1 cellular context compared by ENCODE assay signal in the genomic region with DNA sequence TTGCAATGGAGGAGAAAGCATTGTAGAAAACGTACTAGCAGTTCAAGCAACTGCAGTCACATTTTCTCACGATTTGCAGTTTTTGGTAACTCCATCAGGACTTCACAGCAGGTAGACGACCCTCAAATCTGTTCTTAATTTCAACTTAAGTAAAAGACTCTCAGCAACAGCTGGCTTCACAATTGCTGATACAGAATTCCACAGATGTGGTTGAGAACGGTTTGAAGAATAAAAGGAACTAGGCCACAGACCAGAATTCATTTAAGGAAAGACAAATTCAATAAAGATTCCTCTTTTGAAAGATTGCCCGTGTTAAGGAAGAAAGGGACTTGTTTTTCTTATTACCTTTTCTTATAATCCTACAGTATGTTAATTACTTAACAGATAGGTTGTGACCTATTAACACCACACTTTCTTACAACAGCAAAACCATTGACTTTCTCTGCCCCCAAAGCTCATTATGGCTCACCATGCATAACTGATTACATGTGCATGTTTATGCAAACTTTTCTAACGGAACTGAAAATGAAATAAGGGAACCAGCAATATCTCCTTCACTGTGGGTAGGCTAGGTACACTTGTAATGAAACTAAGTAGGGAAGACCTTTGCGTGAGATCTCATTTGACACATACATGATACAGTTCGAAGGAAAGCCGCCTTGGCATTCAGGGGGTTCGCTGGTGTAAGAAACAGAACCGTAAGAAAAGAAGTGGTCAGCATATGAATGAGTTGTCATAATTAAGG.
A peak's percentile ranks its signal among the peaks of the same experiment; 100 is the strongest.
TF ChIP-seq lines count a peak whose summit lies in the region.

No MANE protein-coding gene starts in this region.

TF ChIP-seq in GM12878, 131 proteins besides CTCF, POLR2A, EP300 and RAD21 (continued from another document and continues in another):
- TF ChIP-seq, protein P1, sequence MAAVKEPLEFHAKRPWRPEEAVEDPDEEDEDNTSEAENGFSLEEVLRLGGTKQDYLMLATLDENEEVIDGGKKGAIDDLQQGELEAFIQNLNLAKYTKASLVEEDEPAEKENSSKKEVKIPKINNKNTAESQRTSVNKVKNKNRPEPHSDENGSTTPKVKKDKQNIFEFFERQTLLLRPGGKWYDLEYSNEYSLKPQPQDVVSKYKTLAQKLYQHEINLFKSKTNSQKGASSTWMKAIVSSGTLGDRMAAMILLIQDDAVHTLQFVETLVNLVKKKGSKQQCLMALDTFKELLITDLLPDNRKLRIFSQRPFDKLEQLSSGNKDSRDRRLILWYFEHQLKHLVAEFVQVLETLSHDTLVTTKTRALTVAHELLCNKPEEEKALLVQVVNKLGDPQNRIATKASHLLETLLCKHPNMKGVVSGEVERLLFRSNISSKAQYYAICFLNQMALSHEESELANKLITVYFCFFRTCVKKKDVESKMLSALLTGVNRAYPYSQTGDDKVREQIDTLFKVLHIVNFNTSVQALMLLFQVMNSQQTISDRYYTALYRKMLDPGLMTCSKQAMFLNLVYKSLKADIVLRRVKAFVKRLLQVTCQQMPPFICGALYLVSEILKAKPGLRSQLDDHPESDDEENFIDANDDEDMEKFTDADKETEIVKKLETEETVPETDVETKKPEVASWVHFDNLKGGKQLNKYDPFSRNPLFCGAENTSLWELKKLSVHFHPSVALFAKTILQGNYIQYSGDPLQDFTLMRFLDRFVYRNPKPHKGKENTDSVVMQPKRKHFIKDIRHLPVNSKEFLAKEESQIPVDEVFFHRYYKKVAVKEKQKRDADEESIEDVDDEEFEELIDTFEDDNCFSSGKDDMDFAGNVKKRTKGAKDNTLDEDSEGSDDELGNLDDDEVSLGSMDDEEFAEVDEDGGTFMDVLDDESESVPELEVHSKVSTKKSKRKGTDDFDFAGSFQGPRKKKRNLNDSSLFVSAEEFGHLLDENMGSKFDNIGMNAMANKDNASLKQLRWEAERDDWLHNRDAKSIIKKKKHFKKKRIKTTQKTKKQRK (IDR thresholded peaks at IDR 0.05; ENCODE audit: low read depth, low read length) = no peak
- TF ChIP-seq IRF4 (IDR thresholded peaks at IDR 0.05; ENCODE audit: low read depth, low read length) = peak; percentile 92
- TF ChIP-seq, protein P2, sequence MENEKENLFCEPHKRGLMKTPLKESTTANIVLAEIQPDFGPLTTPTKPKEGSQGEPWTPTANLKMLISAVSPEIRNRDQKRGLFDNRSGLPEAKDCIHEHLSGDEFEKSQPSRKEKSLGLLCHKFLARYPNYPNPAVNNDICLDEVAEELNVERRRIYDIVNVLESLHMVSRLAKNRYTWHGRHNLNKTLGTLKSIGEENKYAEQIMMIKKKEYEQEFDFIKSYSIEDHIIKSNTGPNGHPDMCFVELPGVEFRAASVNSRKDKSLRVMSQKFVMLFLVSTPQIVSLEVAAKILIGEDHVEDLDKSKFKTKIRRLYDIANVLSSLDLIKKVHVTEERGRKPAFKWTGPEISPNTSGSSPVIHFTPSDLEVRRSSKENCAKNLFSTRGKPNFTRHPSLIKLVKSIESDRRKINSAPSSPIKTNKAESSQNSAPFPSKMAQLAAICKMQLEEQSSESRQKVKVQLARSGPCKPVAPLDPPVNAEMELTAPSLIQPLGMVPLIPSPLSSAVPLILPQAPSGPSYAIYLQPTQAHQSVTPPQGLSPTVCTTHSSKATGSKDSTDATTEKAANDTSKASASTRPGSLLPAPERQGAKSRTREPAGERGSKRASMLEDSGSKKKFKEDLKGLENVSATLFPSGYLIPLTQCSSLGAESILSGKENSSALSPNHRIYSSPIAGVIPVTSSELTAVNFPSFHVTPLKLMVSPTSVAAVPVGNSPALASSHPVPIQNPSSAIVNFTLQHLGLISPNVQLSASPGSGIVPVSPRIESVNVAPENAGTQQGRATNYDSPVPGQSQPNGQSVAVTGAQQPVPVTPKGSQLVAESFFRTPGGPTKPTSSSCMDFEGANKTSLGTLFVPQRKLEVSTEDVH (IDR thresholded peaks at IDR 0.05; ENCODE audit: low read depth, partially characterized antibody) = no peak
- TF ChIP-seq, protein P3, sequence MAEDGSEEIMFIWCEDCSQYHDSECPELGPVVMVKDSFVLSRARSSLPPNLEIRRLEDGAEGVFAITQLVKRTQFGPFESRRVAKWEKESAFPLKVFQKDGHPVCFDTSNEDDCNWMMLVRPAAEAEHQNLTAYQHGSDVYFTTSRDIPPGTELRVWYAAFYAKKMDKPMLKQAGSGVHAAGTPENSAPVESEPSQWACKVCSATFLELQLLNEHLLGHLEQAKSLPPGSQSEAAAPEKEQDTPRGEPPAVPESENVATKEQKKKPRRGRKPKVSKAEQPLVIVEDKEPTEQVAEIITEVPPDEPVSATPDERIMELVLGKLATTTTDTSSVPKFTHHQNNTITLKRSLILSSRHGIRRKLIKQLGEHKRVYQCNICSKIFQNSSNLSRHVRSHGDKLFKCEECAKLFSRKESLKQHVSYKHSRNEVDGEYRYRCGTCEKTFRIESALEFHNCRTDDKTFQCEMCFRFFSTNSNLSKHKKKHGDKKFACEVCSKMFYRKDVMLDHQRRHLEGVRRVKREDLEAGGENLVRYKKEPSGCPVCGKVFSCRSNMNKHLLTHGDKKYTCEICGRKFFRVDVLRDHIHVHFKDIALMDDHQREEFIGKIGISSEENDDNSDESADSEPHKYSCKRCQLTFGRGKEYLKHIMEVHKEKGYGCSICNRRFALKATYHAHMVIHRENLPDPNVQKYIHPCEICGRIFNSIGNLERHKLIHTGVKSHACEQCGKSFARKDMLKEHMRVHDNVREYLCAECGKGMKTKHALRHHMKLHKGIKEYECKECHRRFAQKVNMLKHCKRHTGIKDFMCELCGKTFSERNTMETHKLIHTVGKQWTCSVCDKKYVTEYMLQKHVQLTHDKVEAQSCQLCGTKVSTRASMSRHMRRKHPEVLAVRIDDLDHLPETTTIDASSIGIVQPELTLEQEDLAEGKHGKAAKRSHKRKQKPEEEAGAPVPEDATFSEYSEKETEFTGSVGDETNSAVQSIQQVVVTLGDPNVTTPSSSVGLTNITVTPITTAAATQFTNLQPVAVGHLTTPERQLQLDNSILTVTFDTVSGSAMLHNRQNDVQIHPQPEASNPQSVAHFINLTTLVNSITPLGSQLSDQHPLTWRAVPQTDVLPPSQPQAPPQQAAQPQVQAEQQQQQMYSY (CRISPR knock-in tag; IDR thresholded peaks at IDR 0.05) = no peak
- TF ChIP-seq MEF2B (IDR thresholded peaks at IDR 0.05; ENCODE audit: partially characterized antibody, poor library complexity, severe bottlenecking) = peak; percentile 62
- TF ChIP-seq, protein P4, sequence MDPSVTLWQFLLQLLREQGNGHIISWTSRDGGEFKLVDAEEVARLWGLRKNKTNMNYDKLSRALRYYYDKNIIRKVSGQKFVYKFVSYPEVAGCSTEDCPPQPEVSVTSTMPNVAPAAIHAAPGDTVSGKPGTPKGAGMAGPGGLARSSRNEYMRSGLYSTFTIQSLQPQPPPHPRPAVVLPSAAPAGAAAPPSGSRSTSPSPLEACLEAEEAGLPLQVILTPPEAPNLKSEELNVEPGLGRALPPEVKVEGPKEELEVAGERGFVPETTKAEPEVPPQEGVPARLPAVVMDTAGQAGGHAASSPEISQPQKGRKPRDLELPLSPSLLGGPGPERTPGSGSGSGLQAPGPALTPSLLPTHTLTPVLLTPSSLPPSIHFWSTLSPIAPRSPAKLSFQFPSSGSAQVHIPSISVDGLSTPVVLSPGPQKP (IDR thresholded peaks at IDR 0.05; ENCODE audit: low read depth, low read length) = no peak
- no peak for TF ChIP-seq ZZZ3 (IDR thresholded peaks at IDR 0.05; ENCODE audit: control insufficient read depth, insufficient read length, low read depth)
- TF ChIP-seq, protein P5, sequence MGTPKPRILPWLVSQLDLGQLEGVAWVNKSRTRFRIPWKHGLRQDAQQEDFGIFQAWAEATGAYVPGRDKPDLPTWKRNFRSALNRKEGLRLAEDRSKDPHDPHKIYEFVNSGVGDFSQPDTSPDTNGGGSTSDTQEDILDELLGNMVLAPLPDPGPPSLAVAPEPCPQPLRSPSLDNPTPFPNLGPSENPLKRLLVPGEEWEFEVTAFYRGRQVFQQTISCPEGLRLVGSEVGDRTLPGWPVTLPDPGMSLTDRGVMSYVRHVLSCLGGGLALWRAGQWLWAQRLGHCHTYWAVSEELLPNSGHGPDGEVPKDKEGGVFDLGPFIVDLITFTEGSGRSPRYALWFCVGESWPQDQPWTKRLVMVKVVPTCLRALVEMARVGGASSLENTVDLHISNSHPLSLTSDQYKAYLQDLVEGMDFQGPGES (IDR thresholded peaks at IDR 0.05) = no peak
- TF ChIP-seq, protein P6, sequence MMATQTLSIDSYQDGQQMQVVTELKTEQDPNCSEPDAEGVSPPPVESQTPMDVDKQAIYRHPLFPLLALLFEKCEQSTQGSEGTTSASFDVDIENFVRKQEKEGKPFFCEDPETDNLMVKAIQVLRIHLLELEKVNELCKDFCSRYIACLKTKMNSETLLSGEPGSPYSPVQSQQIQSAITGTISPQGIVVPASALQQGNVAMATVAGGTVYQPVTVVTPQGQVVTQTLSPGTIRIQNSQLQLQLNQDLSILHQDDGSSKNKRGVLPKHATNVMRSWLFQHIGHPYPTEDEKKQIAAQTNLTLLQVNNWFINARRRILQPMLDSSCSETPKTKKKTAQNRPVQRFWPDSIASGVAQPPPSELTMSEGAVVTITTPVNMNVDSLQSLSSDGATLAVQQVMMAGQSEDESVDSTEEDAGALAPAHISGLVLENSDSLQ (IDR thresholded peaks at IDR 0.05) = peak; percentile 47; the same call in 1 of the 2 replicates
- TF ChIP-seq RB1 (IDR thresholded peaks at IDR 0.05; ENCODE audit: borderline replicate concordance) = no peak
- TF ChIP-seq CREB1 (IDR thresholded peaks at IDR 0.05; ENCODE audit: low read depth) = peak; percentile 68
- TF ChIP-seq SMAD1 (IDR thresholded peaks at IDR 0.05; ENCODE audit: low read depth, partially characterized antibody) = peak; percentile 58
- no peak for TF ChIP-seq RFX5 (IDR thresholded peaks at IDR 0.05; ENCODE audit: low read depth, low read length)
- TF ChIP-seq SMAD5 (IDR thresholded peaks at IDR 0.05; ENCODE audit: low read depth) = no peak
- TF ChIP-seq, protein P7, sequence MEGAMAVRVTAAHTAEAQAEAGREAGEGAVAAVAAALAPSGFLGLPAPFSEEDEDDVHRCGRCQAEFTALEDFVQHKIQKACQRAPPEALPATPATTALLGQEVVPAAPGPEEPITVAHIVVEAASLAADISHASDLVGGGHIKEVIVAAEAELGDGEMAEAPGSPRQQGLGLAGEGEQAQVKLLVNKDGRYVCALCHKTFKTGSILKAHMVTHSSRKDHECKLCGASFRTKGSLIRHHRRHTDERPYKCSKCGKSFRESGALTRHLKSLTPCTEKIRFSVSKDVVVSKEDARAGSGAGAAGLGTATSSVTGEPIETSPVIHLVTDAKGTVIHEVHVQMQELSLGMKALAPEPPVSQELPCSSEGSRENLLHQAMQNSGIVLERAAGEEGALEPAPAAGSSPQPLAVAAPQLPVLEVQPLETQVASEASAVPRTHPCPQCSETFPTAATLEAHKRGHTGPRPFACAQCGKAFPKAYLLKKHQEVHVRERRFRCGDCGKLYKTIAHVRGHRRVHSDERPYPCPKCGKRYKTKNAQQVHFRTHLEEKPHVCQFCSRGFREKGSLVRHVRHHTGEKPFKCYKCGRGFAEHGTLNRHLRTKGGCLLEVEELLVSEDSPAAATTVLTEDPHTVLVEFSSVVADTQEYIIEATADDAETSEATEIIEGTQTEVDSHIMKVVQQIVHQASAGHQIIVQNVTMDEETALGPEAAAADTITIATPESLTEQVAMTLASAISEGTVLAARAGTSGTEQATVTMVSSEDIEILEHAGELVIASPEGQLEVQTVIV (IDR thresholded peaks at IDR 0.05; ENCODE audit: borderline replicate concordance, partially characterized antibody) = no peak
- TF ChIP-seq ATF7 (IDR thresholded peaks at IDR 0.05; ENCODE audit: low read depth) = peak; percentile 92
- no peak for TF ChIP-seq SUZ12 (IDR thresholded peaks at IDR 0.05; ENCODE audit: unreplicated experiment)
- TF ChIP-seq ZNF24 (IDR thresholded peaks at IDR 0.05) = no peak
- no peak for TF ChIP-seq NFYA (IDR thresholded peaks at IDR 0.05; ENCODE audit: borderline replicate concordance, low read depth, low read length)
- TF ChIP-seq BACH1 (IDR thresholded peaks at IDR 0.05; ENCODE audit: borderline replicate concordance) = no peak; the same call in 1 of the 2 replicates
- TF ChIP-seq, protein P8, sequence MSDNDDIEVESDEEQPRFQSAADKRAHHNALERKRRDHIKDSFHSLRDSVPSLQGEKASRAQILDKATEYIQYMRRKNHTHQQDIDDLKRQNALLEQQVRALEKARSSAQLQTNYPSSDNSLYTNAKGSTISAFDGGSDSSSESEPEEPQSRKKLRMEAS (IDR thresholded peaks at IDR 0.05; ENCODE audit: low read depth, low read length) = no peak
- peak; percentile 97 to 98 for TF ChIP-seq BHLHE40 (IDR thresholded peaks at IDR 0.05; ENCODE audit: borderline replicate concordance in 1 of 2, low read depth in 2 of 2, low read length in 1 of 2)
- TF ChIP-seq HDAC6 (IDR thresholded peaks at IDR 0.05; ENCODE audit: unreplicated experiment) = no peak
- TF ChIP-seq NR2C1 (IDR thresholded peaks at IDR 0.05) = no peak
- peak; percentile 79; the same call in 1 of the 2 replicates for TF ChIP-seq CHD2 (IDR thresholded peaks at IDR 0.05; ENCODE audit: borderline replicate concordance, low read depth, low read length)
- no peak for TF ChIP-seq KLF5 (IDR thresholded peaks at IDR 0.05; ENCODE audit: partially characterized antibody)
- TF ChIP-seq, protein P9, sequence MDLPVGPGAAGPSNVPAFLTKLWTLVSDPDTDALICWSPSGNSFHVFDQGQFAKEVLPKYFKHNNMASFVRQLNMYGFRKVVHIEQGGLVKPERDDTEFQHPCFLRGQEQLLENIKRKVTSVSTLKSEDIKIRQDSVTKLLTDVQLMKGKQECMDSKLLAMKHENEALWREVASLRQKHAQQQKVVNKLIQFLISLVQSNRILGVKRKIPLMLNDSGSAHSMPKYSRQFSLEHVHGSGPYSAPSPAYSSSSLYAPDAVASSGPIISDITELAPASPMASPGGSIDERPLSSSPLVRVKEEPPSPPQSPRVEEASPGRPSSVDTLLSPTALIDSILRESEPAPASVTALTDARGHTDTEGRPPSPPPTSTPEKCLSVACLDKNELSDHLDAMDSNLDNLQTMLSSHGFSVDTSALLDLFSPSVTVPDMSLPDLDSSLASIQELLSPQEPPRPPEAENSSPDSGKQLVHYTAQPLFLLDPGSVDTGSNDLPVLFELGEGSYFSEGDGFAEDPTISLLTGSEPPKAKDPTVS (IDR thresholded peaks at IDR 0.05; ENCODE audit: low read depth, low read length) = no peak
- no peak for TF ChIP-seq SIN3A (IDR thresholded peaks at IDR 0.05; ENCODE audit: low read depth, low read length)
- no peak for TF ChIP-seq WRNIP1 (IDR thresholded peaks at IDR 0.05; ENCODE audit: borderline replicate concordance, low read depth, low read length)
- TF ChIP-seq ZNF622 (IDR thresholded peaks at IDR 0.05) = no peak
- no peak for TF ChIP-seq PAX8 (IDR thresholded peaks at IDR 0.05)
- no peak for TF ChIP-seq SRF (IDR thresholded peaks at IDR 0.05; ENCODE audit: low read depth in 2 of 2, low read length in 2 of 2)
- TF ChIP-seq SMARCA5 (IDR thresholded peaks at IDR 0.05) = no peak
- TF ChIP-seq MEF2A (IDR thresholded peaks at IDR 0.05; ENCODE audit: insufficient read depth, low read depth, low read length) = 0 out of 2 replicates have a peak, but pooled peaks have one; percentile 48
- TF ChIP-seq SUPT20H (IDR thresholded peaks at IDR 0.05; ENCODE audit: borderline replicate concordance, control insufficient read depth, low read depth, low read length) = no peak
- TF ChIP-seq CHD1 (IDR thresholded peaks at IDR 0.05; ENCODE audit: low read depth, low read length) = no peak
- TF ChIP-seq CBX5 (IDR thresholded peaks at IDR 0.05; ENCODE audit: low read depth) = no peak
- TF ChIP-seq RAD51 (IDR thresholded peaks at IDR 0.05) = 0 out of 2 replicates have a peak, but pooled peaks have one; percentile 34
